ENCODE assay signal across 20 cellular contexts in the genomic region with DNA sequence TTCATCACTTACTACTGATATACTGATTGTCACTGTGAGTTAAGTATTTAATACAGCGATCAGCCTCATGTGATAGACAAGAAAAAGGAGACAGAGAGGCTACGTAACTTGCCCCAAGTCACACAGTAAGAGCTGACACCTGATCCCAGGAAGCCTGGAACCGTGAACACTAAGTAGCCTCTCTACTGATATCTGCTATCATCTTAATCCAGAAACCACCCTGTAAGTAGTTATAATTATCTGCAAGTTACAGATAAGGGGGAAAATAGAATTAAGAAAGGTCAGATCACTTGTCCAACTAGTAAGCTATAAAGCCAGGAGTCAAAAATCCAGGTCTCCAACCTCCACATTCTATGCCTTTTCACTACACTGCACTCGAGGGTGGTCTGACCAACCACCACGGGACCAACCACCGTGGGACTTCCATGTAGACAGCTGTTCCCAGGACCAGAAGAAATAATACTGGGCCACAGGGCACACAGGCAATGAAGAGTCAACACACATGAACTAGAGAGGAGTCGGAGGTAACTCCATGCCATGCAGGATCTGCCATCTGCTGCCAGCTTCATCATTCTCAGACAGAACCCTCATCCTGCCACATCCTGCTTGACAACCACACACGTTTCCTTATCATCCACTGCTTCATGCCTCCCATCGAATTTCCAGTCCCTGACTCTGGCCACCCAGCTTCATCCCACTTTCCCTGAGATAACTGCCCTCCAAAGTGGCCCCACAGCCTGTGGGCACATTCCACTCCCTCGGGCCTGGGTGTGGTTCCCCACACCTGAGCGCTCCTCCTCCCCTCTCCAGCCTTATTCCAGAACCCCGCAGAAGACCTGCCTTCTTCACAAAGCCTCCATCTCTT. TPM values are rescaled to one million over a fixed set of nuclear protein-coding genes. Genes with fewer than 3 reads are reported as not detected.
DNase-seq lines count a peak whose midpoint lies in the region; ATAC-seq and TF ChIP-seq lines count a peak whose summit lies in the region.
"Had no signal": no experiment of that assay in that cellular context is flagged by ENCODE, and none has a peak within 500 bp of the region (broad histone marks: within the 10 kb centered on the region; RNA-seq: fewer than 3 reads in every experiment).

No MANE protein-coding gene starts in this region.

- TF ChIP-seq EP300 in SK-N-SH (IDR thresholded peaks at IDR 0.05; ENCODE audit: borderline replicate concordance in 1 of 2, low read depth in 1 of 2, low read length in 1 of 2), result no peak

- peak overlapping the region; percentile 46 for H3K4me3 Mint-ChIP-seq in glutamatergic neuron (ENCODE audit: unreplicated experiment)
- peak overlapping the region; percentile 15 to 56 for H3K4me3 Mint-ChIP-seq in stimulated activated naive B cell treated with anti-CD40 and anti-IgM and Interleukin-4, amounts not matched to agents 10 μg/mL and 1 μg/mL and 100 μg/mL, for 72 hours
- H3K4me3 Mint-ChIP-seq: activated T-helper 1 cell treated with anti-CD3 and anti-CD28 coated beads, Interleukin-12 subunit alpha, Interleukin-12 subunit beta, Interleukin-2, Interleukin-4 antibody, amounts not matched to agents 30 ng/mL and 10 ng/mL and 1 ng/mL, durations not matched to agents 14 hours and 24 hours and 36 hours; CD14-positive monocyte had no signal

- no peaks in the 10 kb centered on the region for H3K27me3 ChIP-seq in SK-N-SH (ENCODE audit: insufficient read depth)
- H3K27me3 ChIP-seq: Peyer's patch had no signal

- H3K4me2 ChIP-seq in SK-N-SH, result no peak overlapping the region

- TF ChIP-seq CTCF in SK-N-SH (IDR thresholded peaks at IDR 0.05) (no peak), RWPE1 (conservative IDR thresholded peaks at IDR 0.05; ENCODE audit: low read depth) (no peak), glutamatergic neuron (IDR thresholded peaks at IDR 0.05; ENCODE audit: partially characterized antibody, unreplicated experiment) (no peak)

- ATAC-seq in SK-N-SH treated with all-trans-retinoic acid at 6 μM for 48 hours, result no peak
- no peak for ATAC-seq in stimulated activated naive B cell treated with anti-CD40 and anti-IgM and Interleukin-4, amounts not matched to agents 10 μg/mL and 1 μg/mL and 100 μg/mL, for 72 hours (replicated peaks)
- ATAC-seq in GM19328 (IDR thresholded peaks at IDR 0.05; ENCODE audit: unreplicated experiment), result no peak

- H3K36me3 ChIP-seq in SK-N-SH (replicated peaks in 1 of 2; ENCODE audit: control insufficient read depth in 1 of 2, insufficient read depth in 2 of 2, low read length in 1 of 2), result peaks cover 0 to 2% of the 10 kb centered on the region in 2 experiments
- H3K36me3 ChIP-seq: Peyer's patch had no signal

- WGBS in SK-N-SH (ENCODE audit: low lambda C conversion rate), result 78% methylated on average over 12 of the region's 12 CpGs

- H4K20me1 ChIP-seq in SK-N-SH (ENCODE audit: insufficient read depth), result peaks cover 36% of the 10 kb centered on the region

- H3K9ac ChIP-seq in SK-N-SH, result no peak overlapping the region

- POLR2A ChIA-PET in SK-N-SH (lab: Yijun Ruan, JAX) (no interaction called here), RWPE1 (lab: Yijun Ruan, JAX; ENCODE audit: low non-redundant PET) (no interaction called here)

- no peak for TF ChIP-seq RAD21 in SK-N-SH (IDR thresholded peaks at IDR 0.05; ENCODE audit: low read length)

- no peaks in the 10 kb centered on the region for H3K9me2 ChIP-seq in SK-N-SH

- peak overlapping the region; percentile 75 for H3K27ac Mint-ChIP-seq in glutamatergic neuron (ENCODE audit: unreplicated experiment)
- H3K27ac Mint-ChIP-seq in stimulated activated naive B cell treated with anti-CD40 and anti-IgM and Interleukin-4, amounts not matched to agents 10 μg/mL and 1 μg/mL and 100 μg/mL, for 72 hours, result peak overlapping the region; percentile 91
- H3K27ac Mint-ChIP-seq: activated T-helper 1 cell treated with anti-CD3 and anti-CD28 coated beads, Interleukin-12 subunit alpha, Interleukin-12 subunit beta, Interleukin-2, Interleukin-4 antibody, amounts not matched to agents 30 ng/mL and 10 ng/mL and 1 ng/mL, durations not matched to agents 14 hours and 24 hours and 36 hours; CD14-positive monocyte had no signal

- peaks cover 14 to 34% of the 10 kb centered on the region in 2 experiments; a peak in 2 of 4 replicates for H3K4me1 ChIP-seq in SK-N-SH (ENCODE audit: control insufficient read depth in 1 of 2, insufficient read depth in 2 of 2, low read depth in 1 of 2, low read length in 1 of 2)
- H3K4me1 ChIP-seq: Peyer's patch had no signal

- H3K27ac ChIP-seq in SK-N-SH (ENCODE audit: low read depth in 2 of 2, low read length in 1 of 2) (no peak overlapping the region), RWPE1 (peak overlapping the region; percentile 25; the same call in 1 of the 2 replicates)
- H3K27ac ChIP-seq: skin epidermis had no signal

- no peak overlapping the region for H2AFZ ChIP-seq in SK-N-SH (ENCODE audit: low read depth)

- H3K36me3 Mint-ChIP-seq in glutamatergic neuron (ENCODE audit: unreplicated experiment), result peaks cover 4% of the 10 kb centered on the region
- peaks cover 31 to 52% of the 10 kb centered on the region in 2 donors for H3K36me3 Mint-ChIP-seq in stimulated activated naive B cell treated with anti-CD40 and anti-IgM and Interleukin-4, amounts not matched to agents 10 μg/mL and 1 μg/mL and 100 μg/mL, for 72 hours
- H3K36me3 Mint-ChIP-seq: CD14-positive monocyte had no signal

- H3K4me1 Mint-ChIP-seq in glutamatergic neuron (ENCODE audit: low read depth, unreplicated experiment), result peaks cover 67% of the 10 kb centered on the region
- H3K4me1 Mint-ChIP-seq in stimulated activated naive B cell treated with anti-CD40 and anti-IgM and Interleukin-4, amounts not matched to agents 10 μg/mL and 1 μg/mL and 100 μg/mL, for 72 hours, result peaks cover 66 to 94% of the 10 kb centered on the region in 2 donors
- H3K4me1 Mint-ChIP-seq: CD14-positive monocyte had no signal

- H3K4me3 ChIP-seq in SK-N-SH (ENCODE audit: low read depth in 2 of 2, low read length in 1 of 2), result no peak overlapping the region
- H3K4me3 ChIP-seq: Peyer's patch, skin epidermis had no signal

- H3K79me2 ChIP-seq in SK-N-SH (ENCODE audit: insufficient read depth), result peaks cover 94% of the 10 kb centered on the region

- CTCF ChIA-PET in SK-N-SH (lab: Yijun Ruan, JAX) (interaction anchor here (0.6 to 1.3 kb wide), 3 partner anchors 9 to 110 kb away, joined by 3 to 4 read pairs (median 3); no protein-coding TSS in a partner anchor), RWPE1 (lab: Yijun Ruan, JAX) (interaction anchor here (0.6 to 1.1 kb wide), 2 partner anchors 110 to 172 kb away, joined by 3 read pairs; no protein-coding TSS in a partner anchor)

- H3K9me3 Mint-ChIP-seq in glutamatergic neuron (ENCODE audit: unreplicated experiment), result peaks cover 16% of the 10 kb centered on the region
- H3K9me3 Mint-ChIP-seq in stimulated activated naive B cell treated with anti-CD40 and anti-IgM and Interleukin-4, amounts not matched to agents 10 μg/mL and 1 μg/mL and 100 μg/mL, for 72 hours, result no peaks in the 10 kb centered on the region
- H3K9me3 Mint-ChIP-seq: activated T-helper 1 cell treated with anti-CD3 and anti-CD28 coated beads, Interleukin-12 subunit alpha, Interleukin-12 subunit beta, Interleukin-2, Interleukin-4 antibody, amounts not matched to agents 30 ng/mL and 10 ng/mL and 1 ng/mL, durations not matched to agents 14 hours and 24 hours and 36 hours; CD14-positive monocyte had no signal

- no peaks in the 10 kb centered on the region for H3F3A ChIP-seq in SK-N-SH (replicated peaks; ENCODE audit: insufficient read depth)

- DNase-seq in SK-N-SH (no peak), RWPE1 (ENCODE audit: low spot score) (no peak), glutamatergic neuron (no peak), NCI-H1930 (lab: John Stamatoyannopoulos, UW) (no peak)
- no peak for DNase-seq in stimulated activated naive B cell treated with anti-CD40 and anti-IgM and Interleukin-4, amounts not matched to agents 10 μg/mL and 1 μg/mL and 100 μg/mL, for 72 hours
- no peak for DNase-seq in activated CD8-positive, alpha-beta memory T cell treated with anti-CD3 and anti-CD28 coated beads for 24 hours
- DNase-seq: caudate nucleus; effector CD8-positive, alpha-beta T cell; GOT3; islet precursor cell; MM.1S; NCI-H2029 treated with DMSO at 0.1 percent for 48 hours; NCI-H526 treated with DMSO at 0.1 percent for 48 hours; Peyer's patch; SW 1271 had no signal

- peaks cover 7% of the 10 kb centered on the region for H3K27me3 Mint-ChIP-seq in glutamatergic neuron (ENCODE audit: unreplicated experiment)
- no peaks in the 10 kb centered on the region for H3K27me3 Mint-ChIP-seq in stimulated activated naive B cell treated with anti-CD40 and anti-IgM and Interleukin-4, amounts not matched to agents 10 μg/mL and 1 μg/mL and 100 μg/mL, for 72 hours

- no peaks in the 10 kb centered on the region for H3K9me3 ChIP-seq in SK-N-SH
- H3K9me3 ChIP-seq: Peyer's patch had no signal

TF ChIP-seq in SK-N-SH, 30 proteins besides CTCF, POLR2A, EP300 and RAD21:
- no peak for TF ChIP-seq FOSL2 (IDR thresholded peaks at IDR 0.05; ENCODE audit: borderline replicate concordance, low read depth)
- peak; percentile 11; the same call in 1 of the 2 replicates for TF ChIP-seq GATA2 (CRISPR knock-in tag; IDR thresholded peaks at IDR 0.05)

TF ChIP-seq in SK-N-SH treated with all-trans-retinoic acid at 6 μM for 48 hours, 23 proteins besides CTCF, POLR2A, EP300 and RAD21:
- no peak for TF ChIP-seq ZNF565 (CRISPR knock-in tag; conservative IDR thresholded peaks at IDR 0.05; ENCODE audit: low read depth)

RNA-seq across cellular contexts. Expression of a gene that starts 58.6 kb away (rescaled TPM):
- polyA plus RNA-seq in SK-N-SH (2012; rRNA removed), result 50.9 and 83.1 TPM in 2 replicates
- 35.5 and 39.3 TPM in 2 replicates for polyA plus RNA-seq in SK-N-SH (2012; cell fraction: cytosol; rRNA removed)
- polyA plus RNA-seq in SK-N-SH (2012; cell fraction: nucleus; rRNA removed), result 293 and 319 TPM in 2 replicates
- 132 TPM for total RNA-seq in glutamatergic neuron (ENCODE audit: unreplicated experiment)
